18 cellular contexts compared by ENCODE assay signal in genomic region chr14:30998100-30998706, GRCh38.
"Had no signal": no experiment of that assay in that cellular context is flagged by ENCODE, and none has a peak within 500 bp of the region (broad histone marks: within the 10 kb centered on the region; RNA-seq: fewer than 3 reads in every experiment).

No MANE protein-coding gene starts in this region.

- H3K9me3 Mint-ChIP-seq: activated naive CD4-positive, alpha-beta T cell treated with anti-CD3 and anti-CD28 coated beads, Interleukin-2, amount 50 U/mL, for 24 hours had no signal

- H3K27ac ChIP-seq: adrenal gland, colonic mucosa, heart left ventricle, vagina, WERI-Rb-1 had no signal

- DNase-seq: activated CD4-positive, alpha-beta T cell treated with anti-CD3 and anti-CD28 coated beads for 4 hours; activated CD8-positive, alpha-beta T cell treated with anti-CD3 and anti-CD28 coated beads for 36 hours; activated effector memory CD4-positive, alpha-beta T cell treated with anti-CD3 and anti-CD28 coated beads, Interleukin-2, amount 50 U/mL, for 16 hours; activated T-cell treated with anti-CD3 and anti-CD28 coated beads, Interleukin-2, amount 50 U/mL, for 4 hours; adrenal gland; central memory CD4-positive, alpha-beta T cell; colonic mucosa; gastrocnemius medialis; heart left ventricle; naive thymus-derived CD4-positive, alpha-beta T cell; posterior cingulate gyrus; retina; stimulated activated CD4-positive, alpha-beta T cell treated with anti-CD3 and anti-CD28 coated beads, Interleukin-2, amount 100 ng/mL, for 48 hours; WERI-Rb-1 had no signal

- H3K27me3 Mint-ChIP-seq: activated CD8-positive, alpha-beta T cell treated with anti-CD3 and anti-CD28 coated beads for 36 hours; activated naive CD4-positive, alpha-beta T cell treated with anti-CD3 and anti-CD28 coated beads, Interleukin-2, amount 50 U/mL, for 24 hours; naive thymus-derived CD4-positive, alpha-beta T cell; stimulated activated memory B cell treated with anti-CD40 and anti-IgM and Interleukin-4, amounts not matched to agents 10 μg/mL and 1 μg/mL and 100 μg/mL, for 72 hours had no signal

- H3K36me3 ChIP-seq: adrenal gland, colonic mucosa, gastrocnemius medialis, vagina had no signal

- H3K27ac Mint-ChIP-seq: activated CD8-positive, alpha-beta T cell treated with anti-CD3 and anti-CD28 coated beads for 36 hours; naive thymus-derived CD4-positive, alpha-beta T cell; stimulated activated memory B cell treated with anti-CD40 and anti-IgM and Interleukin-4, amounts not matched to agents 10 μg/mL and 1 μg/mL and 100 μg/mL, for 72 hours; T-helper 1 cell treated with Interleukin-12 subunit alpha and Interleukin-12 subunit beta and Interleukin-4 antibody, amounts not matched to agents 30 μg/mL and 1 μg/mL, for 36 hours had no signal

- H3K4me3 Mint-ChIP-seq: activated CD8-positive, alpha-beta T cell treated with anti-CD3 and anti-CD28 coated beads for 36 hours; activated naive CD4-positive, alpha-beta T cell treated with anti-CD3 and anti-CD28 coated beads, Interleukin-2, amount 50 U/mL, for 24 hours; activated T-cell treated with anti-CD3 and anti-CD28 coated beads, Interleukin-2, amount 50 U/mL, for 4 hours; naive thymus-derived CD4-positive, alpha-beta T cell; stimulated activated memory B cell treated with anti-CD40 and anti-IgM and Interleukin-4, amounts not matched to agents 10 μg/mL and 1 μg/mL and 100 μg/mL, for 72 hours; T-helper 1 cell treated with Interleukin-12 subunit alpha and Interleukin-12 subunit beta and Interleukin-4 antibody, amounts not matched to agents 30 μg/mL and 1 μg/mL, for 36 hours had no signal

- H3K9me3 ChIP-seq: colonic mucosa had no signal

- H3K4me3 ChIP-seq: adrenal gland, colonic mucosa, gastrocnemius medialis, heart left ventricle, vagina had no signal

- H3K4me1 ChIP-seq: colonic mucosa had no signal

- H3K27me3 ChIP-seq: adrenal gland, colonic mucosa, gastrocnemius medialis, heart left ventricle, vagina had no signal

- ATAC-seq: activated CD8-positive, alpha-beta T cell treated with anti-CD3 and anti-CD28 coated beads for 36 hours; activated T-cell treated with anti-CD3 and anti-CD28 coated beads, Interleukin-2, amount 50 U/mL, for 4 hours; gastrocnemius medialis; heart left ventricle; naive thymus-derived CD4-positive, alpha-beta T cell; stimulated activated memory B cell treated with anti-CD40 and anti-IgM and Interleukin-4, amounts not matched to agents 10 μg/mL and 1 μg/mL and 100 μg/mL, for 72 hours had no signal
